ENCODE assay signal across 8 cellular contexts in the genomic region with DNA sequence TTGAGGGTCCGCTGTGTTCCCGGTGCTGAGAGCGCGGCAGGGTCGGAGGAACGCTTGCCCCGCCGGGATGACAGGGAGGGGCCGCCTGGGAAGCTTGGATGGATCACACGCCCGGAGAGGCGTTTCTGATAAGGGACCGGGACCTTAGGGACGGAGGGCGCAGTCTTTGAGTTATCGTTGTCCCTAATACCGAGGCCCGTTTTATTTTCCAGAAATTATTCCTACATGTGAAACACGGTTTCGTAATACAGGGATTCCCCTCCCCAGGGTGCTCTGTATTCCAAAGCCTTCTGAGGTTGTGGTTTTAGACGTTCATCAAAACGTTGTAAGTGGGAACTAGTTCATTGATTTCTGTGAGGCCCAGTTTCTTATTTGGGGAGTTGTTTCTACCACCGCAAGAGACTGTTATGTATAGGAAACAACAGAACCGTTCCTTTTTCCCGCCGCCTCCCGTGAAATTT. TPM values are rescaled to one million over a fixed set of nuclear protein-coding genes. Genes with fewer than 3 reads are reported as not detected.
A peak's percentile ranks its signal among the peaks of the same experiment; 100 is the strongest.
DNase-seq lines count a peak whose midpoint lies in the region; ATAC-seq and TF ChIP-seq lines count a peak whose summit lies in the region.

No MANE protein-coding gene starts in this region.

- CTCF ChIA-PET in activated CD4-positive, alpha-beta memory T cell treated with anti-CD3 and anti-CD28 coated beads, Interleukin-2, amount 10 ng/mL, durations not matched to agents 7 days and 5 days (lab: Charles Lee), result interaction anchor here (0.6 to 1.1 kb wide), 3 partner anchors 11 to 561 kb away, joined by 3 to 4 read pairs (median 3); no protein-coding TSS in a partner anchor

- H3K9me3 ChIP-seq in HUES64 (ENCODE audit: insufficient read depth, low read depth, low read length) (peaks cover under 1% of the 10 kb centered on the region; the same call in 1 of the 2 replicates), gastroesophageal sphincter (no peaks in the 10 kb centered on the region), osteoblast (ENCODE audit: low read depth, low read length) (no peaks in the 10 kb centered on the region)

- H3K27me3 Mint-ChIP-seq in activated CD4-positive, alpha-beta memory T cell treated with anti-CD3 and anti-CD28 coated beads, Interleukin-2, amount 10 ng/mL, durations not matched to agents 7 days and 5 days, result peaks cover 5% of the 10 kb centered on the region

- H3K4me1 ChIP-seq in HUES64 (ENCODE audit: insufficient read depth, low read length) (no peaks in the 10 kb centered on the region), gastroesophageal sphincter (peaks cover 0 to 37% (median 7%) of the 10 kb centered on the region in 3 donors), osteoblast (ENCODE audit: insufficient read depth, low read length) (peaks cover 6% of the 10 kb centered on the region)

- H3K27ac ChIP-seq in HUES64 (ENCODE audit: low read depth, low read length) (no peak overlapping the region), gastroesophageal sphincter (peak overlapping the region; percentile 80 to 93 (median 90)), osteoblast (ENCODE audit: low read depth, low read length) (peak overlapping the region; percentile 42)

- H3K27me3 ChIP-seq in HUES64 (ENCODE audit: insufficient read depth, low read length) (peaks cover 18% of the 10 kb centered on the region), gastroesophageal sphincter (no peaks in the 10 kb centered on the region), osteoblast (ENCODE audit: insufficient read depth, low read length) (no peaks in the 10 kb centered on the region)

- TF ChIP-seq CTCF in gastroesophageal sphincter (IDR thresholded peaks at IDR 0.05) (no peak), osteoblast (IDR thresholded peaks at IDR 0.05; ENCODE audit: extremely low read depth, low read depth, low read length) (no peak)

- 5% methylated on average over 27 of the region's 27 CpGs for WGBS in HUES64
- WGBS in gastroesophageal sphincter (ENCODE audit: low coverage in 1 of 2), 2 donors, result 2 to 8% methylated on average over 8 to 12 of the region's 27 CpGs

- H3K4me3 ChIP-seq in HUES64 (ENCODE audit: low read length), result peak overlapping the region; percentile 84
- peak overlapping the region; percentile 82 to 99 for H3K4me3 ChIP-seq in gastroesophageal sphincter
- peak overlapping the region; percentile 89 for H3K4me3 ChIP-seq in osteoblast (ENCODE audit: insufficient read depth, low read length)

- no peak for TF ChIP-seq EP300 in gastroesophageal sphincter (IDR thresholded peaks at IDR 0.05)

- no peaks in the 10 kb centered on the region for H3K9me3 Mint-ChIP-seq in activated CD4-positive, alpha-beta memory T cell treated with anti-CD3 and anti-CD28 coated beads, Interleukin-2, amount 10 ng/mL, durations not matched to agents 7 days and 5 days

- POLR2A ChIA-PET in activated CD4-positive, alpha-beta memory T cell treated with anti-CD3 and anti-CD28 coated beads, Interleukin-2, amount 10 ng/mL, durations not matched to agents 7 days and 5 days (lab: Charles Lee), result interaction anchor here (1.2 to 2.6 kb wide), 9 partner anchors 9 to 236 kb away, joined by 3 to 11 read pairs (median 5); a partner anchor contains a TSS

- peaks cover 24% of the 10 kb centered on the region for H3K79me2 ChIP-seq in osteoblast (ENCODE audit: insufficient read depth, low read length)

- peak overlapping the region; percentile 71 for H3K27ac Mint-ChIP-seq in activated CD4-positive, alpha-beta memory T cell treated with anti-CD3 and anti-CD28 coated beads, Interleukin-2, amount 10 ng/mL, durations not matched to agents 7 days and 5 days

- H3K4me3 Mint-ChIP-seq in activated CD4-positive, alpha-beta memory T cell treated with anti-CD3 and anti-CD28 coated beads, Interleukin-2, amount 10 ng/mL, durations not matched to agents 7 days and 5 days, result peak overlapping the region; percentile 88

- H3K4me2 ChIP-seq in osteoblast (ENCODE audit: insufficient read depth, low read length), result peak overlapping the region; percentile 87

- ATAC-seq in gastroesophageal sphincter, result no peak

- H4K20me1 ChIP-seq in osteoblast (ENCODE audit: insufficient read depth, low read length), result peaks cover 10% of the 10 kb centered on the region

- peaks cover 37% of the 10 kb centered on the region for H3K36me3 Mint-ChIP-seq in activated CD4-positive, alpha-beta memory T cell treated with anti-CD3 and anti-CD28 coated beads, Interleukin-2, amount 10 ng/mL, durations not matched to agents 7 days and 5 days (ENCODE audit: low read depth)

- H2AFZ ChIP-seq in osteoblast (ENCODE audit: low read length), result peak overlapping the region; percentile 64

- DNase-seq in NCI-H1105 (lab: John Stamatoyannopoulos, UW) (peak; percentile 5), NCI-H1105 treated with DMSO at 0.1 percent for 48 hours (lab: John Stamatoyannopoulos, UW) (no peak), osteoblast (ENCODE audit: insufficient read length, low spot score, missing footprints) (peak; percentile 81), DMS153 treated with DMSO at 0.1 percent for 48 hours (lab: John Stamatoyannopoulos, UW; ENCODE audit: unreplicated experiment) (no peak), NCI-H510A treated with DMSO at 0.1 percent for 48 hours (lab: John Stamatoyannopoulos, UW) (no peak)
- DNase-seq in activated CD4-positive, alpha-beta memory T cell treated with anti-CD3 and anti-CD28 coated beads, Interleukin-2, amount 10 ng/mL, durations not matched to agents 7 days and 5 days, result no peak

- H3K9ac ChIP-seq in HUES64 (ENCODE audit: low read depth, low read length), result peak overlapping the region; percentile 94

- H3K36me3 ChIP-seq in HUES64 (ENCODE audit: insufficient read depth, low read length), result peaks cover 43% of the 10 kb centered on the region
- peaks cover 4 to 38% of the 10 kb centered on the region in 2 donors for H3K36me3 ChIP-seq in gastroesophageal sphincter
- H3K36me3 ChIP-seq in osteoblast (ENCODE audit: insufficient read depth, low read length), result peaks cover 30% of the 10 kb centered on the region

- H3K4me1 Mint-ChIP-seq in activated CD4-positive, alpha-beta memory T cell treated with anti-CD3 and anti-CD28 coated beads, Interleukin-2, amount 10 ng/mL, durations not matched to agents 7 days and 5 days, result peaks cover 36% of the 10 kb centered on the region

- TF ChIP-seq POLR2A in gastroesophageal sphincter (IDR thresholded peaks at IDR 0.05), result no peak

RNA-seq across cellular contexts. Expression of a gene that starts 0.7 kb away (rescaled TPM):
- polyA plus RNA-seq in HUES64 (2013, experiment 1 of 2), result 94.8 TPM
- polyA plus RNA-seq in HUES64 (2013, experiment 2 of 2), result 100 TPM
- 100 to 1,000 TPM; 121 to 129 TPM for total RNA-seq in activated CD4-positive, alpha-beta memory T cell treated with anti-CD3 and anti-CD28 coated beads, Interleukin-2, amount 10 ng/mL, durations not matched to agents 7 days and 5 days
- total RNA-seq in gastroesophageal sphincter, result 100 to 1,000 TPM; 115 to 197 (median 132) TPM
- 46.0 and 51.0 TPM in 2 replicates for total RNA-seq in osteoblast

Comparison
In these comparisons a context has a peak if more than half of its experiments do, and no peak if none do; other contexts are left out.
1. DNase-seq: peak in NCI-H1105 (single experiment) and osteoblast (single experiment); none in NCI-H1105 treated with DMSO at 0.1 percent for 48 hours (single experiment), activated CD4-positive, alpha-beta memory T cell treated with anti-CD3 and anti-CD28 coated beads, Interleukin-2, amount 10 ng/mL, durations not matched to agents 7 days and 5 days (single experiment), DMS153 treated with DMSO at 0.1 percent for 48 hours (single experiment) and NCI-H510A treated with DMSO at 0.1 percent for 48 hours (single experiment).
2. Peak in every context shown above with its lines, with median percentiles within 50 percentile points of each other: H3K4me3 ChIP-seq.